In the genomic region with DNA sequence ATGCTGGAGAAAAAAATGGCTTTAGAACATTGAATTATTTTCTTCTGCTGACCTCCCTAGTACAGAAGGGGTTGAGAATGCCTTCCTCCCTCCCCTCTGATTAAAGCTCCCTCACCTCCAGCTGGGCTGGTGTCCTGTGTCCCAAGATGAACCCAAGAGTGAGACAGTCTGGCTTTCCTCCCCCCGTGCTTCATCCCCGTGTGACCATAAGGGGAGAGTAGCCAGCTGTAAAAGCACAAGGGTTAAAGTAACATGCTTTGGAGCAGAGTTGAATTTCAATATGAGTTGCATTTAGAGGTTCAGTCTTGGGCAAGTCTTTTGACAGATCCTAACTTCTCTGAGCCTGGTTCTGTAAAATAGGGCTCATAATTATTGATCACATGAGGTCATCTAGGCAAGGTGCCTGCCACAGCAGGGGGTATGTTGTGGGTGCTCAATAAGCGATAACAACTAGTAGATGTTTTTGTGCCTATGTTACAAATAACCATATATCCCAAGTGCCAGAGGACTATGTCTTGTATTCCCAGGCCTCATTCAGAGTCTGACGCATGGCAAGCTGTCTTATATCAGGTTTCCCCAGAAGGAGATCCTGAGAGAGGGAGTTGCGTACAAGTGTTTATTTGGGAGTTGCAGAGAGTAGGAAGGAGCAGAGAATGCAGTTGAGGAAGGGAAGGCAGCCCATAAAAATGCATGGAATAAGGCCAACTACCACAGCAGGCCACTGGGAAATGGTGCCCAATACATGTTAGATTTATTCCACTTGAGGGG, we compare ENCODE assay signal across 28 cellular contexts. TPM values are rescaled to one million over a fixed set of nuclear protein-coding genes. Genes with fewer than 3 reads are reported as not detected.
"Had no signal": no experiment of that assay in that cellular context is flagged by ENCODE, and none has a peak within 500 bp of the region (broad histone marks: within the 10 kb centered on the region; RNA-seq: fewer than 3 reads in every experiment).

No MANE protein-coding gene starts in this region.

- H3K27ac ChIP-seq: lower lobe of right lung, neural progenitor cell, tibial artery had no signal

- H3K4me1 ChIP-seq: lower lobe of right lung, neural progenitor cell, tibial artery had no signal

- H3K4me3 ChIP-seq: heart right ventricle, lower lobe of right lung, neural progenitor cell, tibial artery had no signal

- H3K27me3 ChIP-seq: heart right ventricle had no signal

- DNase-seq: activated CD4-positive, alpha-beta T cell treated with anti-CD3 and anti-CD28 coated beads for 4 hours; activated CD4-positive, alpha-beta T cell treated with anti-CD3 and anti-CD28 coated beads, Interleukin-2, amount 50 U/mL, for 48 hours; activated CD4-positive, CD25-positive, alpha-beta regulatory T cell; activated CD8-positive, alpha-beta memory T cell treated with anti-CD3 and anti-CD28 coated beads, Interleukin-2, amount 50 U/mL, for 48 hours; activated naive CD4-positive, alpha-beta T cell treated with Interleukin-2 at 50 U/mL for 16 hours; activated naive CD8-positive, alpha-beta T cell treated with anti-CD3 and anti-CD28 coated beads for 36 hours; activated T-cell treated with anti-CD3 and anti-CD28 coated beads, Interleukin-2, amount 50 U/mL, for 48 hours; effector CD4-positive, alpha-beta T cell; islet precursor cell; left cardiac atrium; lower lobe of right lung; mesendoderm; naive thymus-derived CD4-positive, alpha-beta T cell; stimulated activated CD4-positive, alpha-beta T cell treated with anti-CD3 and anti-CD28 coated beads, Interleukin-1b, Interleukin-23, amount 100 ng/mL, for 48 hours; stimulated activated naive CD8-positive, alpha-beta T cell treated with anti-CD3 and anti-CD28 coated beads, Interleukin-15, amount 100 ng/mL, for 72 hours; T1000; tibial artery had no signal

- ATAC-seq: lower lobe of right lung; naive thymus-derived CD4-positive, alpha-beta T cell; stimulated activated naive CD8-positive, alpha-beta T cell treated with anti-CD3 and anti-CD28 coated beads, Interleukin-15, amount 100 ng/mL, for 72 hours had no signal

- H3K9me3 ChIP-seq: heart right ventricle, lower lobe of right lung, tibial artery had no signal

- H3K36me3 ChIP-seq: heart right ventricle, lower lobe of right lung, neural progenitor cell, tibial artery had no signal

RNA-seq across cellular contexts. Expression of a gene that starts 4.1 kb away (rescaled TPM):
- total RNA-seq: astrocyte, epithelial cell of proximal tubule, fibroblast of villous mesenchyme, left cardiac atrium, lower lobe of right lung, progenitor cell of endocrine pancreas had no signal

RNA-seq across cellular contexts. Expression of a gene that starts 5.4 kb away (rescaled TPM):
- total RNA-seq: activated CD8-positive, alpha-beta memory T cell treated with anti-CD3 and anti-CD28 coated beads for 36 hours; activated naive CD8-positive, alpha-beta T cell treated with anti-CD3 and anti-CD28 coated beads for 36 hours; astrocyte; bronchial epithelial cell; cerebellum; epithelial cell of proximal tubule; fibroblast of villous mesenchyme; heart right ventricle; left cardiac atrium; lower lobe of right lung; naive thymus-derived CD4-positive, alpha-beta T cell; omental fat pad; progenitor cell of endocrine pancreas; urinary bladder had no signal

RNA-seq across cellular contexts. Expression of a gene that starts 48.2 kb away (rescaled TPM):
- total RNA-seq: activated CD8-positive, alpha-beta memory T cell treated with anti-CD3 and anti-CD28 coated beads for 36 hours; activated naive CD8-positive, alpha-beta T cell treated with anti-CD3 and anti-CD28 coated beads for 36 hours; astrocyte; bronchial epithelial cell; cerebellum; epithelial cell of proximal tubule; fibroblast of villous mesenchyme; lower lobe of right lung; naive thymus-derived CD4-positive, alpha-beta T cell; omental fat pad; progenitor cell of endocrine pancreas had no signal
